Comparison of ENCODE assay signal across 24 cellular contexts in the genomic region with DNA sequence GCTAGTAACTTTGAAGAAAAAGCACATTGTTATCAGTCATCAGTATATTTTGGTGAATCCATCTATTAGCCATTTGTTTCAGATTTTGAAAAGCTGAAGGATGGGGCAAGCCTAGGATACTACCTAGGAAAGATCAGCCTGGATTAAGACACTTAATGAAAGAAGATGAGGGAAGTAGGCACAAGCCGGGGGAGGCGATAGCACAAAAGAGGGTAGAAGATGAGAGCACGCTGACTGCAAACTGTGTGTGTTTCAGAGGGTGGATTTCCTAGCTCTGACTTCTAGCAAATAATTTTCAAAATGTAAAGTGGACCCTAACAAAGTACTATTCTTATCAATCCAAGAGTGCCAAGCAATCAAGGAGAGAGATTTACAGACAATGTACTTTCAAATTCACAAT. TPM values are rescaled to one million over a fixed set of nuclear protein-coding genes. Genes with fewer than 3 reads are reported as not detected.
"Had no signal": no experiment of that assay in that cellular context is flagged by ENCODE, and none has a peak within 500 bp of the region (broad histone marks: within the 10 kb centered on the region; RNA-seq: fewer than 3 reads in every experiment).

No MANE protein-coding gene starts in this region.

- H3K27me3 ChIP-seq: right atrium auricular region, stomach, suprapubic skin, tibial artery, upper lobe of right lung, vagina had no signal

- DNase-seq: esophagus squamous epithelium; foreskin fibroblast; naive thymus-derived CD4-positive, alpha-beta T cell; nephron progenitor cell; posterior cingulate gyrus; small intestine; stimulated activated CD4-positive, alpha-beta T cell treated with anti-CD3 and anti-CD28 coated beads, Interleukin-12 subunit alpha, Interleukin-12 subunit beta, amount 100 ng/mL, for 4 hours; stimulated activated naive CD4-positive, alpha-beta T cell; stomach; tibial artery; upper lobe of right lung had no signal

- H3K27ac ChIP-seq: esophagus squamous epithelium, gastroesophageal sphincter, hepatocyte, neutrophil, right atrium auricular region, stomach, suprapubic skin, tibial artery, upper lobe of right lung, vagina had no signal

- H3K4me3 ChIP-seq: esophagus squamous epithelium, gastroesophageal sphincter, hepatocyte, right atrium auricular region, stomach, suprapubic skin, tibial artery, upper lobe of right lung, vagina had no signal

- H3K36me3 ChIP-seq: esophagus squamous epithelium, gastroesophageal sphincter, neutrophil, right atrium auricular region, stomach, suprapubic skin, tibial artery, upper lobe of right lung, vagina had no signal

- H3K79me2 ChIP-seq: hepatocyte had no signal

- H3K4me1 ChIP-seq: esophagus squamous epithelium, gastroesophageal sphincter, right atrium auricular region, stomach, suprapubic skin, tibial artery, upper lobe of right lung, vagina had no signal

- H3K9me3 ChIP-seq: esophagus squamous epithelium, gastroesophageal sphincter, neutrophil, right atrium auricular region, stomach, suprapubic skin, tibial artery, upper lobe of right lung, vagina had no signal

- H2AFZ ChIP-seq: hepatocyte had no signal

- ATAC-seq: gastroesophageal sphincter; naive thymus-derived CD4-positive, alpha-beta T cell; upper lobe of right lung had no signal

- FAIRE-seq: colon, small intestine had no signal

- H3K4me2 ChIP-seq: hepatocyte had no signal

RNA-seq across cellular contexts. Expression of a gene that starts 22.2 kb away (rescaled TPM):
- total RNA-seq: epithelial cell of proximal tubule; kidney epithelial cell; liver; mesenteric fat pad; naive thymus-derived CD4-positive, alpha-beta T cell; osteoblast; pulmonary artery endothelial cell had no signal
- polyA plus RNA-seq: naive thymus-derived CD4-positive, alpha-beta T cell had no signal
